In the genomic region with DNA sequence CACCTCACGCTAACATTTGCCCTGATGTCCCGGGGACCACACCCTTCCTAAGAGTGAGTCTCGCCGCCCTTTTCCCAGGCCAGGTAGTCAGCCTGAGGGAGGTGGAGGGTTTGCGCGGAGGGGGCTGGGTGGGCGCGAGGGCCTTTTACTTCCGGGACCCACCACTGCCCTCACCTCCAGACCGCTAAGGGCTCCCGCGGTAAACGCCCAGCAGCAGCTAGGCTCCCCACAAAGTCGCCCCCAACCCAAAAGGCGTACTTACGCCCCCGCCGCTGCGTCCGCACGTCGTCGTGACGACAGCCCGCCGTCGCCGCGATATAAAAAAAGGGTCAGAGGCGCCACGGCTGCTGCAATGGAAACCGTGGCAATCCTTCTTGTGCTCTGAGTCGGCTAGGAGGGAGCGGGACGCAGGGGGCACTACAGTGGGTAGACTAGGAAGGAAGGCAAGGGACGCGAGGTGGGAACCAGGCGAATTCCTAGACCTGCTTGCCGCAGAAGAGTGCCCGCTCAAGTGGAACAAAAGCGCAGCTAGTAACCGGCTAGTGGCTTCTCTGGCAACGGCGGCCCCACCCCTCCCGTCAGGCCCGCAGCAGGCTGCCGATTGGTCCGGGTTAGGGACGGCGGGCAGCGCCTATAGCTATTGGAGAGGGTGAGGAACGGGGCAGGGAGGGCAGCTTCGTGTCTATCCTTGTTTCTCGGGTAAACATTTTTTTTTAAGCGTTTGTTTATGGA, we compare ENCODE assay signal across 8 cellular contexts. TPM values are rescaled to one million over a fixed set of nuclear protein-coding genes. Genes with fewer than 3 reads are reported as not detected.
DNase-seq lines count a peak whose midpoint lies in the region; ATAC-seq, FAIRE-seq and TF ChIP-seq lines count a peak whose summit lies in the region.

A gene with protein sequence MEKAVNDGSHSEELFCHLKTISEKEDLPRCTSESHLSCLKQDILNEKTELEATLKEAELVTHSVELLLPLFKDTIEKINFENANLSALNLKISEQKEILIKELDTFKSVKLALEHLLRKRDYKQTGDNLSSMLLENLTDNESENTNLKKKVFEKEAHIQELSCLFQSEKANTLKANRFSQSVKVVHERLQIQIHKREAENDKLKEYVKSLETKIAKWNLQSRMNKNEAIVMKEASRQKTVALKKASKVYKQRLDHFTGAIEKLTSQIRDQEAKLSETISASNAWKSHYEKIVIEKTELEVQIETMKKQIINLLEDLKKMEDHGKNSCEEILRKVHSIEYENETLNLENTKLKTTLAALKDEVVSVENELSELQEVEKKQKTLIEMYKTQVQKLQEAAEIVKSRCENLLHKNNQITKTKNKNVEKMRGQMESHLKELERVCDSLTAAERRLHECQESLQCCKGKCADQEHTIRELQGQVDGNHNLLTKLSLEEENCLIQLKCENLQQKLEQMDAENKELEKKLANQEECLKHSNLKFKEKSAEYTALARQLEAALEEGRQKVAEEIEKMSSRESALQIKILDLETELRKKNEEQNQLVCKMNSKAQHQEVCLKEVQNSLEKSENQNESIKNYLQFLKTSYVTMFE (minus strand): TSS at position 553 of the 732 bp plus-strand sequence. CDS start 9,296 bp downstream, outside the sequence.

- TF ChIP-seq CTCF in OCI-LY3 (IDR thresholded peaks at IDR 0.05; ENCODE audit: low read depth, low read length): no peak

- no peaks in the 10 kb centered on the region for H3K9me3 ChIP-seq in OCI-LY3 (ENCODE audit: insufficient read depth, low read length)

- no peaks in the 10 kb centered on the region for H3K36me3 ChIP-seq in OCI-LY3 (replicated peaks; ENCODE audit: low read depth, low read length)

- no peaks in the 10 kb centered on the region for H3K27me3 ChIP-seq in OCI-LY3 (ENCODE audit: low read depth, low read length)

- in situ Hi-C loops in Caki2 (cut with HindIII; ENCODE audit: low pct_unique_long_range_greater_than_20kb, low sequenced_read_pairs): no loop called here

- H3K4me2 ChIP-seq in OCI-LY3 (ENCODE audit: low read length): peak within 1 kb of the TSS; percentile 97

- DNase-seq in Caki2 (ENCODE audit: low read depth) (peak; percentile 87), HuH-7 (ENCODE audit: low spot score) (peak; percentile 79), midbrain (lab: John Stamatoyannopoulos, UW) (peak; percentile 88)
- peak; percentile 92 for DNase-seq in activated CD8-positive, alpha-beta memory T cell treated with anti-CD3 and anti-CD28 coated beads, Interleukin-2, amount 50 U/mL, for 48 hours
- peak; percentile 73 to 78 for DNase-seq in stimulated activated CD8-positive, alpha-beta memory T cell treated with anti-CD3 and anti-CD28 coated beads, Interleukin-2, amount 100 ng/mL, for 1 hour (ENCODE audit: low read depth in 2 of 2)

- H3K9ac ChIP-seq in OCI-LY3 (ENCODE audit: low read length): peak within 1 kb of the TSS; percentile 72

- FAIRE-seq in endometrium (lab: Jason Lieb, UNC): peak; percentile 67

- H3K4me1 ChIP-seq in OCI-LY3 (ENCODE audit: low read length): peaks cover 11% of the 10 kb centered on the region

- no peaks in the 10 kb centered on the region for H4K20me1 ChIP-seq in OCI-LY3 (ENCODE audit: insufficient read depth, low read length)

- H2AFZ ChIP-seq in OCI-LY3 (ENCODE audit: low read depth, low read length): peak within 1 kb of the TSS; percentile 95

- H3K79me2 ChIP-seq in OCI-LY3 (ENCODE audit: low read length): peaks cover 5% of the 10 kb centered on the region; the same call in 1 of the 2 replicates

- peak within 1 kb of the TSS; percentile 97 for H3K4me3 ChIP-seq in OCI-LY3 (ENCODE audit: low read length)

- peak; percentile 100 for ATAC-seq in GM21515 (IDR thresholded peaks at IDR 0.05; ENCODE audit: unreplicated experiment)

- no peak within 1 kb of the TSS; the same call in 1 of the 2 replicates for H3K27ac ChIP-seq in OCI-LY3 (ENCODE audit: low read length)

RNA-seq across cellular contexts. Expression of the gene that starts here (rescaled TPM):
- total RNA-seq in Caki2 (2014; rRNA removed; shearing (Covaris generic); ENCODE audit: low replicate concordance): 10.2 and 15.7 TPM in 2 replicates
